In the genomic region with DNA sequence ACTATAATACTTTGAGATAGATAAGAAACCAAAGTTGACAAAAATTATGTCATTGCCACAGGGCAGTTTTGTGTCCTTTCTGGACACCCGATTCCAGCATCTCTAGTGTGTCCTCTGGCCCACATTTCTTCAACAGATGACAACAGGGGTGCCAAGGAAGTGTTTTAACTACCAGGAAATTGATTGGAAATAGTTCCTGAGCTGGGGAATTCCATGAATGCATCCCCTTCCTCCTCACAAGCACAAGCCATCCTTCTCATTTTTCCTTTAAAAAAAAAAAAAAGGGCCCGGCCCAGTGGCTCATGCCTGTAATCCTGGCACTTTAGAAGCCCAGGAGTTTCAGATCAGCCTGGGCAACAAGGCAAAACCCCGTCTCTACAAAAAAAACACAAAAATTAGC, we compare ENCODE assay signal across 1 cellular context.
TF ChIP-seq lines count a peak whose summit lies in the region.

No MANE protein-coding gene starts in this region.

TF ChIP-seq in K562, 482 proteins besides CTCF, POLR2A, EP300 and RAD21:
- TF ChIP-seq CEBPG (CRISPR knock-in tag; IDR thresholded peaks at IDR 0.05) (no peak), CEBPG (tag; conservative IDR thresholded peaks at IDR 0.05 in 1 of 2, IDR thresholded peaks at IDR 0.05 in 1 of 2) (peak in 1 of 2 experiments; percentile 21; a peak in 1 of 4 replicates), TCF7L2 (IDR thresholded peaks at IDR 0.05; ENCODE audit: low read depth, low read length) (no peak), GATA2 (CRISPR knock-in tag; IDR thresholded peaks at IDR 0.05) (0 out of 2 replicates have a peak, but pooled peaks have one; percentile 35), MED1 (CRISPR knock-in tag; IDR thresholded peaks at IDR 0.05; ENCODE audit: borderline replicate concordance) (no peak), MAFK (IDR thresholded peaks at IDR 0.05; ENCODE audit: low read length) (no peak), SMARCA4 (IDR thresholded peaks at IDR 0.05) (0 out of 2 replicates have a peak, but pooled peaks have one; percentile 4), DPF2 (IDR thresholded peaks at IDR 0.05) (0 out of 2 replicates have a peak, but pooled peaks have one; percentile 1), ZZZ3 (IDR thresholded peaks at IDR 0.05) (no peak)
- TF ChIP-seq, protein P1, sequence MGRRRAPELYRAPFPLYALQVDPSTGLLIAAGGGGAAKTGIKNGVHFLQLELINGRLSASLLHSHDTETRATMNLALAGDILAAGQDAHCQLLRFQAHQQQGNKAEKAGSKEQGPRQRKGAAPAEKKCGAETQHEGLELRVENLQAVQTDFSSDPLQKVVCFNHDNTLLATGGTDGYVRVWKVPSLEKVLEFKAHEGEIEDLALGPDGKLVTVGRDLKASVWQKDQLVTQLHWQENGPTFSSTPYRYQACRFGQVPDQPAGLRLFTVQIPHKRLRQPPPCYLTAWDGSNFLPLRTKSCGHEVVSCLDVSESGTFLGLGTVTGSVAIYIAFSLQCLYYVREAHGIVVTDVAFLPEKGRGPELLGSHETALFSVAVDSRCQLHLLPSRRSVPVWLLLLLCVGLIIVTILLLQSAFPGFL (CRISPR knock-in tag; IDR thresholded peaks at IDR 0.05), result no peak
- TF ChIP-seq, protein P2, sequence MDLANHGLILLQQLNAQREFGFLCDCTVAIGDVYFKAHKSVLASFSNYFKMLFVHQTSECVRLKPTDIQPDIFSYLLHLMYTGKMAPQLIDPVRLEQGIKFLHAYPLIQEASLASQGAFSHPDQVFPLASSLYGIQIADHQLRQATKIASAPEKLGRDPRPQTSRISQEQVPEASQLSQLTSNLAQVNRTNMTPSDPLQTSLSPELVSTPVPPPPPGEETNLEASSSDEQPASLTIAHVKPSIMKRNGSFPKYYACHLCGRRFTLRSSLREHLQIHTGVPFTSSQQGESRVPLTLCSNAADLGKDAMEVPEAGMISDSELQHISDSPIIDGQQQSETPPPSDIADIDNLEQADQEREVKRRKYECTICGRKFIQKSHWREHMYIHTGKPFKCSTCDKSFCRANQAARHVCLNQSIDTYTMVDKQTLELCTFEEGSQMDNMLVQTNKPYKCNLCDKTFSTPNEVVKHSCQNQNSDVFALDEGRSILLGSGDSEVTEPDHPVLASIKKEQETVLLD (IDR thresholded peaks at IDR 0.05), result 0 out of 2 replicates have a peak, but pooled peaks have one; percentile 7
- TF ChIP-seq, protein P3, sequence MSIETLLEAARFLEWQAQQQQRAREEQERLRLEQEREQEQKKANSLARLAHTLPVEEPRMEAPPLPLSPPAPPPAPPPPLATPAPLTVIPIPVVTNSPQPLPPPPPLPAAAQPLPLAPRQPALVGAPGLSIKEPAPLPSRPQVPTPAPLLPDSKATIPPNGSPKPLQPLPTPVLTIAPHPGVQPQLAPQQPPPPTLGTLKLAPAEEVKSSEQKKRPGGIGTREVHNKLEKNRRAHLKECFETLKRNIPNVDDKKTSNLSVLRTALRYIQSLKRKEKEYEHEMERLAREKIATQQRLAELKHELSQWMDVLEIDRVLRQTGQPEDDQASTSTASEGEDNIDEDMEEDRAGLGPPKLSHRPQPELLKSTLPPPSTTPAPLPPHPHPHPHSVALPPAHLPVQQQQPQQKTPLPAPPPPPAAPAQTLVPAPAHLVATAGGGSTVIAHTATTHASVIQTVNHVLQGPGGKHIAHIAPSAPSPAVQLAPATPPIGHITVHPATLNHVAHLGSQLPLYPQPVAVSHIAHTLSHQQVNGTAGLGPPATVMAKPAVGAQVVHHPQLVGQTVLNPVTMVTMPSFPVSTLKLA (conservative IDR thresholded peaks at IDR 0.05), result no peak
- TF ChIP-seq, protein P4, sequence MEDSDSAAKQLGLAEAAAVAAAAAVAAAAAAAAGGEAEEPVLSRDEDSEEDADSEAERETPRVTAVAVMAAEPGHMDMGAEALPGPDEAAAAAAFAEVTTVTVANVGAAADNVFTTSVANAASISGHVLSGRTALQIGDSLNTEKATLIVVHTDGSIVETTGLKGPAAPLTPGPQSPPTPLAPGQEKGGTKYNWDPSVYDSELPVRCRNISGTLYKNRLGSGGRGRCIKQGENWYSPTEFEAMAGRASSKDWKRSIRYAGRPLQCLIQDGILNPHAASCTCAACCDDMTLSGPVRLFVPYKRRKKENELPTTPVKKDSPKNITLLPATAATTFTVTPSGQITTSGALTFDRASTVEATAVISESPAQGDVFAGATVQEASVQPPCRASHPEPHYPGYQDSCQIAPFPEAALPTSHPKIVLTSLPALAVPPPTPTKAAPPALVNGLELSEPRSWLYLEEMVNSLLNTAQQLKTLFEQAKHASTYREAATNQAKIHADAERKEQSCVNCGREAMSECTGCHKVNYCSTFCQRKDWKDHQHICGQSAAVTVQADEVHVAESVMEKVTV (CRISPR knock-in tag; IDR thresholded peaks at IDR 0.05), result no peak
- TF ChIP-seq, protein P5, sequence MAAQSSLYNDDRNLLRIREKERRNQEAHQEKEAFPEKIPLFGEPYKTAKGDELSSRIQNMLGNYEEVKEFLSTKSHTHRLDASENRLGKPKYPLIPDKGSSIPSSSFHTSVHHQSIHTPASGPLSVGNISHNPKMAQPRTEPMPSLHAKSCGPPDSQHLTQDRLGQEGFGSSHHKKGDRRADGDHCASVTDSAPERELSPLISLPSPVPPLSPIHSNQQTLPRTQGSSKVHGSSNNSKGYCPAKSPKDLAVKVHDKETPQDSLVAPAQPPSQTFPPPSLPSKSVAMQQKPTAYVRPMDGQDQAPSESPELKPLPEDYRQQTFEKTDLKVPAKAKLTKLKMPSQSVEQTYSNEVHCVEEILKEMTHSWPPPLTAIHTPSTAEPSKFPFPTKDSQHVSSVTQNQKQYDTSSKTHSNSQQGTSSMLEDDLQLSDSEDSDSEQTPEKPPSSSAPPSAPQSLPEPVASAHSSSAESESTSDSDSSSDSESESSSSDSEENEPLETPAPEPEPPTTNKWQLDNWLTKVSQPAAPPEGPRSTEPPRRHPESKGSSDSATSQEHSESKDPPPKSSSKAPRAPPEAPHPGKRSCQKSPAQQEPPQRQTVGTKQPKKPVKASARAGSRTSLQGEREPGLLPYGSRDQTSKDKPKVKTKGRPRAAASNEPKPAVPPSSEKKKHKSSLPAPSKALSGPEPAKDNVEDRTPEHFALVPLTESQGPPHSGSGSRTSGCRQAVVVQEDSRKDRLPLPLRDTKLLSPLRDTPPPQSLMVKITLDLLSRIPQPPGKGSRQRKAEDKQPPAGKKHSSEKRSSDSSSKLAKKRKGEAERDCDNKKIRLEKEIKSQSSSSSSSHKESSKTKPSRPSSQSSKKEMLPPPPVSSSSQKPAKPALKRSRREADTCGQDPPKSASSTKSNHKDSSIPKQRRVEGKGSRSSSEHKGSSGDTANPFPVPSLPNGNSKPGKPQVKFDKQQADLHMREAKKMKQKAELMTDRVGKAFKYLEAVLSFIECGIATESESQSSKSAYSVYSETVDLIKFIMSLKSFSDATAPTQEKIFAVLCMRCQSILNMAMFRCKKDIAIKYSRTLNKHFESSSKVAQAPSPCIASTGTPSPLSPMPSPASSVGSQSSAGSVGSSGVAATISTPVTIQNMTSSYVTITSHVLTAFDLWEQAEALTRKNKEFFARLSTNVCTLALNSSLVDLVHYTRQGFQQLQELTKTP (IDR thresholded peaks at IDR 0.05; ENCODE audit: low read depth in 1 of 2, partially characterized antibody in 2 of 2), result no peak
TF ChIP-seq in K562: peak in this region for 5.
